11 cellular contexts compared by ENCODE assay signal in the genomic region with DNA sequence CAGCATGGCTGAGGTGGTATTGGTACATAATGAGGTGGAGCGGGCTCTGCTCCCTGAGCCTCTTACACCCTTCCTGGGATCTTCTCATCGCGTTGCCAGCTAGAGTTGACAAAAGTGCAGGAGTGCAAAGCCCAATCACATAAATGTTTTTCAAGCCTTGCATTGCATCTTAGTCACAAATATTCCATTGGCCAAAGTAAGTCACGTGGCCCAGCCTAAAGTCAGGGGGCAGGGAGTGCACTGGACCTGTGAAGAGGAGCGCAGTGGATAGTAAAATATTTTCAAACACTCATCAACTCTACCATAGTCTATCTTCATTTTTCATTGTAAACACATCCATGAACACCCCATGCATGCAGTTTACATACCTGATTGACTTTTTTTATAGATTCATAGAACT.
"Had no signal": no experiment of that assay in that cellular context is flagged by ENCODE, and none has a peak within 500 bp of the region (broad histone marks: within the 10 kb centered on the region; RNA-seq: fewer than 3 reads in every experiment).

No MANE protein-coding gene starts in this region.

- H3K4me2 ChIP-seq: GM23338 had no signal

- H3K9me3 ChIP-seq: HAP-1 had no signal

- H3K36me3 ChIP-seq: HAP-1 had no signal

- H3K4me3 ChIP-seq: GM23248, GM23338, HAP-1 had no signal

- H3K4me1 ChIP-seq: HAP-1 had no signal

- ATAC-seq: GM23338, HCT116 had no signal

- H3K9ac ChIP-seq: GM23248 had no signal

- DNase-seq: GM23248, GOT3, H7, H9, HCEC 1CT, HFFc6 had no signal

- H3K27ac ChIP-seq: GM23248 had no signal

- FAIRE-seq: H1, H54 had no signal

- H2AFZ ChIP-seq: GM23248, GM23338 had no signal
